Comparison of ENCODE assay signal across 22 cellular contexts in the genomic region with DNA sequence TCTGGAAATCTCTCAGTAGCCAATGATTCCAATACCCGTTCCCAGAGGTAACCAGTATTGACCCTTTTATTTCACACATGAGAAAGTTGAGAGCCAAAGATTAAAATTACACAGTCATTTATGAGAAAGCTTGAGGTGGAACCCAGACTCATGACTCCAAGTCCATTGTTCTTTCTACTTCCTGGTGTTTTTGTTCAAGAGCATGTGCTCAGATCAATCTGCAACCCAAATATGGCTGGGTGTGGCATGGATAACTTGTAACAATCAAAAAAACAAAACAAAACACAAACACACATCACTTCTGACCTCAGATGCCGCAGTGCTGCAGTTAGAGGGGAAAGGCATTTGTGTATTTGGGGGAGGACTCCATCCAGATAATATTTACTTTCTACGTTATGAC. TPM values are rescaled to one million over a fixed set of nuclear protein-coding genes. Genes with fewer than 3 reads are reported as not detected.
DNase-seq lines count a peak whose midpoint lies in the region; ATAC-seq, FAIRE-seq and TF ChIP-seq lines count a peak whose summit lies in the region.
"Had no signal": no experiment of that assay in that cellular context is flagged by ENCODE, and none has a peak within 500 bp of the region (broad histone marks: within the 10 kb centered on the region; RNA-seq: fewer than 3 reads in every experiment).

No MANE protein-coding gene starts in this region.

- H3K27me3 ChIP-seq in HepG2 (ENCODE audit: control insufficient read depth in 1 of 2, insufficient read depth in 2 of 2, low read length in 2 of 2) (no peaks in the 10 kb centered on the region; a peak in 1 of 5 replicates), right lobe of liver (no peaks in the 10 kb centered on the region), PC-3 (ENCODE audit: low read length) (no peaks in the 10 kb centered on the region), esophagus muscularis mucosa (no peaks in the 10 kb centered on the region), mesenchymal stem cell (ENCODE audit: control insufficient read depth in 1 of 2, insufficient read depth in 1 of 2, low read length in 2 of 2) (peaks cover 0 to 5% of the 10 kb centered on the region in 2 experiments)
- H3K27me3 ChIP-seq in CD8-positive, alpha-beta memory T cell (ENCODE audit: insufficient read depth, low read length, poor library complexity, severe bottlenecking), result no peaks in the 10 kb centered on the region
- H3K27me3 ChIP-seq: BLaER1 had no signal

- no peaks in the 10 kb centered on the region for H3K79me2 ChIP-seq in HepG2 (ENCODE audit: insufficient read depth, low read length)
- no peaks in the 10 kb centered on the region for H3K79me2 ChIP-seq in PC-3 (ENCODE audit: low read length)

- H4K20me1 ChIP-seq in HepG2 (ENCODE audit: insufficient read depth, low read length) (no peaks in the 10 kb centered on the region), PC-3 (ENCODE audit: low read length) (no peaks in the 10 kb centered on the region)
- H4K20me1 ChIP-seq: BLaER1 had no signal

- CTCF ChIA-PET in HepG2 (lab: Yijun Ruan, JAX; ENCODE audit: low intra/inter-chr PET ratio, low total read pairs), result no interaction called here
- CTCF ChIA-PET in PC-3 (lab: Charles Lee), result no interaction called here
- CTCF ChIA-PET in CD8-positive, alpha-beta memory T cell (lab: Charles Lee), result no interaction called here

- POLR2A ChIA-PET in HepG2 (lab: Yijun Ruan, JAX) (no interaction called here), PC-3 (lab: Charles Lee; ENCODE audit: unreplicated experiment) (no interaction called here)
- POLR2A ChIA-PET in CD8-positive, alpha-beta memory T cell (lab: Charles Lee), result no interaction called here

- no peak overlapping the region for H3K9ac ChIP-seq in HepG2 (ENCODE audit: insufficient read depth, low read depth, low read length)
- no peak overlapping the region for H3K9ac ChIP-seq in PC-3 (ENCODE audit: low read length)
- no peak overlapping the region for H3K9ac ChIP-seq in mesenchymal stem cell (ENCODE audit: low read length)
- H3K9ac ChIP-seq: BLaER1, GM23248 had no signal

- H3K9me3 Mint-ChIP-seq in CD8-positive, alpha-beta memory T cell, result peaks cover 0 to 2% (median 0%) of the 10 kb centered on the region in 5 donors
- H3K9me3 Mint-ChIP-seq: CD8-positive, alpha-beta T cell; H9 had no signal

- H3K9me3 ChIP-seq in HepG2 (ENCODE audit: low read length) (no peaks in the 10 kb centered on the region), right lobe of liver (no peaks in the 10 kb centered on the region), PC-3 (ENCODE audit: low read length) (no peaks in the 10 kb centered on the region), esophagus muscularis mucosa (no peaks in the 10 kb centered on the region), mucosa of descending colon (no peaks in the 10 kb centered on the region), mesenchymal stem cell (ENCODE audit: control insufficient read depth, low read length) (no peaks in the 10 kb centered on the region)
- no peaks in the 10 kb centered on the region for H3K9me3 ChIP-seq in CD8-positive, alpha-beta memory T cell (ENCODE audit: low read length)
- H3K9me3 ChIP-seq: BLaER1 had no signal

- H3K36me3 Mint-ChIP-seq in CD8-positive, alpha-beta memory T cell, result no peaks in the 10 kb centered on the region
- H3K36me3 Mint-ChIP-seq: CD4-positive, CD25-positive, alpha-beta regulatory T cell; CD8-positive, alpha-beta T cell had no signal

- no peak overlapping the region for H2AFZ ChIP-seq in HepG2 (ENCODE audit: low read length)
- peak overlapping the region; percentile 11; the same call in 1 of the 2 replicates for H2AFZ ChIP-seq in PC-3 (ENCODE audit: low read length)
- H2AFZ ChIP-seq in mesenchymal stem cell (ENCODE audit: low read depth, low read length), result no peak overlapping the region
- H2AFZ ChIP-seq: GM23248 had no signal

- H3K4me3 Mint-ChIP-seq in CD8-positive, alpha-beta memory T cell, result no peak overlapping the region
- H3K4me3 Mint-ChIP-seq: B cell; CD4-positive, CD25-positive, alpha-beta regulatory T cell; CD8-positive, alpha-beta T cell; H9 had no signal

- no peaks in the 10 kb centered on the region for H3K4me1 Mint-ChIP-seq in CD8-positive, alpha-beta memory T cell
- H3K4me1 Mint-ChIP-seq: B cell; CD4-positive, CD25-positive, alpha-beta regulatory T cell had no signal

- ATAC-seq in HepG2 (no peak), right lobe of liver (no peak), PC-3 (no peak), mucosa of descending colon (peak; percentile 40), GM21423 (IDR thresholded peaks at IDR 0.05; ENCODE audit: unreplicated experiment) (no peak)
- ATAC-seq: CD8-positive, alpha-beta T cell; HCT116 had no signal

- no peak overlapping the region for H3K14ac ChIP-seq in mesenchymal stem cell (ENCODE audit: low read length in 2 of 2)

- H3F3A ChIP-seq in PC-3 (ENCODE audit: low read length, unreplicated experiment), result no peaks in the 10 kb centered on the region

- no peak overlapping the region for H4K8ac ChIP-seq in mesenchymal stem cell (ENCODE audit: low read length)

- peak; percentile 32 for FAIRE-seq in HepG2 (lab: Jason Lieb, UNC)
- FAIRE-seq: A204.1, G401.6, GM12892 had no signal

- 94% methylated on average over 3 of the region's 3 CpGs for WGBS in HepG2 (ENCODE audit: low lambda C conversion rate)
- WGBS in right lobe of liver (ENCODE audit: insufficient coverage, low coverage, low lambda C conversion rate, missing lambda C conversion rate), result 88% methylated on average over 3 of the region's 3 CpGs
- WGBS in esophagus muscularis mucosa, result 86% methylated on average over 3 of the region's 3 CpGs
- WGBS in mesenchymal stem cell, result 100% methylated on average over 2 of the region's 3 CpGs

- H3K27ac ChIP-seq in HepG2 (ENCODE audit: extremely low read length, insufficient read depth, low read length) (no peak overlapping the region), right lobe of liver (no peak overlapping the region), PC-3 (ENCODE audit: low read length) (no peak overlapping the region), esophagus muscularis mucosa (replicated peaks in 1 of 4) (no peak overlapping the region), mesenchymal stem cell (ENCODE audit: low read length, poor library complexity, severe bottlenecking) (no peak overlapping the region)
- H3K27ac ChIP-seq in CD8-positive, alpha-beta memory T cell (ENCODE audit: low read depth, low read length), result no peak overlapping the region
- H3K27ac ChIP-seq: 22Rv1, BLaER1, C4-2B, GM23248 had no signal

- no peak overlapping the region for H2BK120ac ChIP-seq in mesenchymal stem cell (ENCODE audit: low read depth, low read length)

- no peak overlapping the region for H2AK5ac ChIP-seq in mesenchymal stem cell (ENCODE audit: low read length, severe bottlenecking)

- H3K23ac ChIP-seq in mesenchymal stem cell (ENCODE audit: low read length in 2 of 2), result no peak overlapping the region

- peaks cover 12 to 30% of the 10 kb centered on the region in 2 donors for H3K27me3 Mint-ChIP-seq in CD8-positive, alpha-beta memory T cell

- H3K36me3 ChIP-seq in HepG2 (replicated peaks in 1 of 2; ENCODE audit: control insufficient read depth in 1 of 2, insufficient read depth in 2 of 2, low read length in 2 of 2) (no peaks in the 10 kb centered on the region), right lobe of liver (no peaks in the 10 kb centered on the region), PC-3 (ENCODE audit: low read depth, low read length) (no peaks in the 10 kb centered on the region), esophagus muscularis mucosa (no peaks in the 10 kb centered on the region), mucosa of descending colon (ENCODE audit: low read depth) (no peaks in the 10 kb centered on the region), mesenchymal stem cell (ENCODE audit: control insufficient read depth in 1 of 2, insufficient read depth in 2 of 2, low read depth in 1 of 2, low read length in 2 of 2) (no peaks in the 10 kb centered on the region)
- H3K36me3 ChIP-seq in CD8-positive, alpha-beta memory T cell (ENCODE audit: insufficient read depth, low read length), result no peaks in the 10 kb centered on the region
- H3K36me3 ChIP-seq: BLaER1 had no signal

- in situ Hi-C loops in HepG2 (cut with HindIII; ENCODE audit: extremely low pct_ligation_motif_present, low pct_unique_long_range_greater_than_20kb), result loop anchor here (10.0 kb wide), 1 partner anchor 65 kb away; no protein-coding TSS in a partner anchor

- no peak overlapping the region for H3K4me3 ChIP-seq in HepG2 (replicated peaks in 1 of 3; ENCODE audit: insufficient read depth in 1 of 3, low read depth in 2 of 3, low read length in 3 of 3)
- H3K4me3 ChIP-seq in right lobe of liver, result no peak overlapping the region
- H3K4me3 ChIP-seq in PC-3 (ENCODE audit: low read length), result no peak overlapping the region
- no peak overlapping the region for H3K4me3 ChIP-seq in esophagus muscularis mucosa
- H3K4me3 ChIP-seq in mucosa of descending colon, result no peak overlapping the region
- no peak overlapping the region for H3K4me3 ChIP-seq in CD8-positive, alpha-beta memory T cell (ENCODE audit: low read length)
- H3K4me3 ChIP-seq in mesenchymal stem cell (ENCODE audit: insufficient read depth in 1 of 2, low read depth in 1 of 2, low read length in 2 of 2), result no peak overlapping the region
- H3K4me3 ChIP-seq: BLaER1, GM23248 had no signal

- TF ChIP-seq RAD21 in HepG2 (CRISPR knock-in tag; IDR thresholded peaks at IDR 0.05), result no peak

- H3K27ac Mint-ChIP-seq in CD8-positive, alpha-beta memory T cell, result no peak overlapping the region
- H3K27ac Mint-ChIP-seq: B cell; CD8-positive, alpha-beta T cell; H9 had no signal

- H3K4ac ChIP-seq in mesenchymal stem cell (ENCODE audit: low read depth in 1 of 2, low read length in 2 of 2), result no peak overlapping the region

- H4K91ac ChIP-seq in mesenchymal stem cell (ENCODE audit: low read length), result no peak overlapping the region

- DNase-seq in HepG2 (ENCODE audit: low spot score), result no peak
- DNase-seq in right lobe of liver, result no peak
- DNase-seq in PC-3, result no peak
- DNase-seq in esophagus muscularis mucosa (ENCODE audit: extremely low spot score), result peak; percentile 53
- no peak for DNase-seq in mucosa of descending colon
- DNase-seq in CD8-positive, alpha-beta memory T cell, result no peak
- DNase-seq in mesenchymal stem cell, result no peak
- DNase-seq: CD4-positive, CD25-positive, alpha-beta regulatory T cell; CD8-positive, alpha-beta T cell; DMS53; DMS79 treated with DMSO at 0.1 percent for 48 hours; GM23248; H9 had no signal

- no peak overlapping the region for H2BK15ac ChIP-seq in mesenchymal stem cell (ENCODE audit: low read depth, poor library complexity, severe bottlenecking)

- no peaks in the 10 kb centered on the region for H3K9me2 ChIP-seq in PC-3 (replicated peaks; ENCODE audit: low read length)

- H2BK5ac ChIP-seq in mesenchymal stem cell (ENCODE audit: low read depth, low read length, poor library complexity, severe bottlenecking), result no peak overlapping the region

- H3K4me1 ChIP-seq in HepG2 (ENCODE audit: insufficient read depth, low read length) (peaks cover 20% of the 10 kb centered on the region), right lobe of liver (no peaks in the 10 kb centered on the region), PC-3 (ENCODE audit: insufficient read depth, low read length) (peaks cover 6% of the 10 kb centered on the region; the same call in 1 of the 2 replicates), esophagus muscularis mucosa (no peaks in the 10 kb centered on the region), mucosa of descending colon (ENCODE audit: low read depth) (no peaks in the 10 kb centered on the region), mesenchymal stem cell (ENCODE audit: control insufficient read depth, insufficient read depth, low read depth, low read length) (no peaks in the 10 kb centered on the region)
- no peaks in the 10 kb centered on the region for H3K4me1 ChIP-seq in CD8-positive, alpha-beta memory T cell (ENCODE audit: insufficient read depth, low read length)
- H3K4me1 ChIP-seq: BLaER1 had no signal

- intact Hi-C loops in HepG2 (cut with micrococcal nuclease; ENCODE audit: unreplicated experiment), result no loop called here
- intact Hi-C loops in right lobe of liver (cut with DNase I), result no loop called here
- intact Hi-C loops in PC-3 (cut with micrococcal nuclease), result no loop called here
- intact Hi-C loops in esophagus muscularis mucosa (cut with DNase I), result no loop called here
- intact Hi-C loops in mucosa of descending colon (cut with DNase I, micrococcal nuclease), result no loop called here

- H2BK12ac ChIP-seq in mesenchymal stem cell (ENCODE audit: low read length in 2 of 2), result no peak overlapping the region

- no peak overlapping the region for H3K18ac ChIP-seq in mesenchymal stem cell (ENCODE audit: low read depth in 1 of 2, low read length in 2 of 2)

- no peaks in the 10 kb centered on the region for H3K79me1 ChIP-seq in mesenchymal stem cell (replicated peaks; ENCODE audit: low read length, poor library complexity, severe bottlenecking)

- H3K4me2 ChIP-seq in HepG2 (ENCODE audit: low read depth, low read length) (no peak overlapping the region), PC-3 (ENCODE audit: low read length) (no peak overlapping the region), mesenchymal stem cell (ENCODE audit: low read length, poor library complexity, severe bottlenecking) (no peak overlapping the region)
- H3K4me2 ChIP-seq: BLaER1 had no signal

- no peak for TF ChIP-seq CTCF in HepG2 (CRISPR knock-in tag; IDR thresholded peaks at IDR 0.05)
- no peak for TF ChIP-seq CTCF in right lobe of liver (IDR thresholded peaks at IDR 0.05)
- no peak for TF ChIP-seq CTCF in PC-3 (conservative IDR thresholded peaks at IDR 0.05; ENCODE audit: low read depth, low read length)
- no peak for TF ChIP-seq CTCF in esophagus muscularis mucosa (IDR thresholded peaks at IDR 0.05)
- no peak for TF ChIP-seq CTCF in mucosa of descending colon (IDR thresholded peaks at IDR 0.05)

- no TSS peak for BruUV-seq in HepG2 (replicated peaks; lab: Mats Ljungman, UMichigan)
- no TSS peak for BruUV-seq in PC-3 (replicated peaks; lab: Mats Ljungman, UMichigan)

- no peak for TF ChIP-seq EP300 in HepG2 (IDR thresholded peaks at IDR 0.05; ENCODE audit: low read depth in 2 of 2, low read length in 2 of 2)
- no peak for TF ChIP-seq EP300 in HepG2 (CRISPR knock-in tag; IDR thresholded peaks at IDR 0.05; ENCODE audit: borderline replicate concordance)
- TF ChIP-seq EP300 in esophagus muscularis mucosa (IDR thresholded peaks at IDR 0.05), result no peak

- TF ChIP-seq POLR2A in HepG2 (IDR thresholded peaks at IDR 0.05; ENCODE audit: insufficient read depth in 1 of 2, low read depth in 2 of 2, low read length in 2 of 2) (no peak), right lobe of liver (IDR thresholded peaks at IDR 0.05) (no peak), esophagus muscularis mucosa (IDR thresholded peaks at IDR 0.05; ENCODE audit: low read depth) (no peak)

RNA-seq across cellular contexts. Expression of gene ABCD3, which starts 18.7 kb away (rescaled TPM):
- total RNA-seq in HepG2 (2016; rRNA removed; fragmentation: Illumina TruSeq; extraction: Trizol) (166 and 190 TPM in 2 replicates), right lobe of liver (10 to 100 TPM; 54.9 to 94.0 (median 65.6) TPM), PC-3 (2014; rRNA removed) (31.7 and 36.3 TPM in 2 replicates), esophagus muscularis mucosa (10 to 100 TPM; 25.0 to 59.4 (median 27.9) TPM), mucosa of descending colon (100 to 1,000 TPM in 1 of 3 donors, 10 to 100 TPM in 2; 67.9 to 102 (median 99.3) TPM)
- 66.2 and 84.8 TPM in 2 replicates for total RNA-seq in HepG2 (2016; cell fraction: cytosol; rRNA removed; fragmentation: Illumina TruSeq; extraction: Trizol; ENCODE audit: low read depth)
- total RNA-seq in HepG2 (2016; cell fraction: insoluble cytoplasmic fraction; rRNA removed; fragmentation: Illumina TruSeq; extraction: Trizol), result 168 and 184 TPM in 2 replicates
- total RNA-seq in HepG2 (2016; cell fraction: membrane; rRNA removed; fragmentation: Illumina TruSeq; extraction: Trizol), result 66.9 and 77.6 TPM in 2 replicates
- 154 and 164 TPM in 2 replicates for total RNA-seq in HepG2 (2016; cell fraction: nucleus; rRNA removed; fragmentation: Illumina TruSeq; extraction: Trizol)
- polyA plus RNA-seq in HepG2 (2011; rRNA removed), result 22.4 and 27.5 TPM in 2 replicates
- 8.7 and 15.2 TPM in 2 replicates for polyA plus RNA-seq in HepG2 (2011; cell fraction: cytosol; rRNA removed)
- polyA plus RNA-seq in HepG2 (2011; cell fraction: nucleus; rRNA removed), result 24.3 and 26.2 TPM in 2 replicates
- polyA plus RNA-seq in HepG2 (2012), result 41.7 and 57.2 TPM in 2 replicates
- 8.6 and 8.9 TPM in 2 replicates for polyA plus RNA-seq in HepG2 (2016; cell fraction: cytosol; fragmentation: Illumina TruSeq; extraction: Trizol; ENCODE audit: low read depth)
- polyA plus RNA-seq in HepG2 (2016; cell fraction: insoluble cytoplasmic fraction; fragmentation: Illumina TruSeq; extraction: Trizol; ENCODE audit: low read depth), result 123 and 132 TPM in 2 replicates
- 19.5 and 20.3 TPM in 2 replicates for polyA plus RNA-seq in HepG2 (2016; cell fraction: membrane; fragmentation: Illumina TruSeq; extraction: Trizol; ENCODE audit: low read depth)
- polyA plus RNA-seq in HepG2 (2016; cell fraction: nucleus; fragmentation: Illumina TruSeq; extraction: Trizol; ENCODE audit: insufficient read depth, low read depth), result 156 TPM in 2 replicates
- 16.6 and 17.0 TPM in 2 replicates for polyA minus RNA-seq in HepG2 (2011; rRNA and poly(A)+ RNA removed; ENCODE audit: low replicate concordance)
- polyA minus RNA-seq in HepG2 (2011; cell fraction: cytosol; rRNA and poly(A)+ RNA removed), result 39.1 and 39.2 TPM in 2 replicates
- 124 and 125 TPM in 2 replicates for polyA minus RNA-seq in HepG2 (2011; cell fraction: nucleus; rRNA and poly(A)+ RNA removed)
- total RNA-seq in CD8-positive, alpha-beta memory T cell, result 10 to 100 TPM; 36.7 to 38.8 TPM
- 28.3 TPM for polyA plus RNA-seq in CD8-positive, alpha-beta memory T cell
- 21.1 TPM for polyA plus RNA-seq in mesenchymal stem cell (2013, experiment 1 of 2)
- polyA plus RNA-seq in mesenchymal stem cell (2013, experiment 2 of 2), result 22.2 TPM
